1 cellular context compared by ENCODE assay signal in genomic region chr11:119691020-119691666, GRCh38.
TF ChIP-seq lines count a peak whose summit lies in the region.

No MANE protein-coding gene starts in this region.

TF ChIP-seq in GM23338, 12 proteins besides CTCF, POLR2A, EP300 and RAD21 (continued from another document):
- no peak for TF ChIP-seq ZNF462 (CRISPR knock-in tag; IDR thresholded peaks at IDR 0.05)
- no peak for TF ChIP-seq JUNB (IDR thresholded peaks at IDR 0.05; ENCODE audit: unreplicated experiment)
- no peak for TF ChIP-seq EZH2 (IDR thresholded peaks at IDR 0.05; ENCODE audit: low read depth, unreplicated experiment)
- TF ChIP-seq NANOG (IDR thresholded peaks at IDR 0.05; ENCODE audit: borderline replicate concordance) = no peak
- no peak for TF ChIP-seq POLR2AphosphoS5 (IDR thresholded peaks at IDR 0.05; ENCODE audit: low read depth)
